In genomic region chr1:231930257-231930947, GRCh38 we compare ENCODE assay signal across 22 cellular contexts.
DNase-seq lines count a peak whose midpoint lies in the region; ATAC-seq lines count a peak whose summit lies in the region.
"Had no signal": no experiment of that assay in that cellular context is flagged by ENCODE, and none has a peak within 500 bp of the region (broad histone marks: within the 10 kb centered on the region; RNA-seq: fewer than 3 reads in every experiment).

No MANE protein-coding gene starts in this region.

- no peak overlapping the region for H2BK120ac ChIP-seq in mesendoderm (ENCODE audit: low read depth, low read length)

- peaks cover 8% of the 10 kb centered on the region for H3K4me1 ChIP-seq in mesendoderm (ENCODE audit: control insufficient read depth, low read depth, low read length)
- H3K4me1 ChIP-seq: parathyroid adenoma had no signal

- no peaks in the 10 kb centered on the region for H3K79me2 ChIP-seq in mesendoderm (ENCODE audit: control insufficient read depth, insufficient read depth, low read length)
- H3K79me2 ChIP-seq: parathyroid adenoma had no signal

- H3K4ac ChIP-seq in mesendoderm (ENCODE audit: low read depth, low read length): no peak overlapping the region

- H3K36me3 ChIP-seq in mesendoderm (ENCODE audit: control insufficient read depth, insufficient read depth, low read length): no peaks in the 10 kb centered on the region
- H3K36me3 ChIP-seq: gastroesophageal sphincter had no signal

- H3K18ac ChIP-seq in mesendoderm (ENCODE audit: low read length): no peak overlapping the region

- no peaks in the 10 kb centered on the region for H3K27me3 Mint-ChIP-seq in stimulated activated naive CD8-positive, alpha-beta T cell treated with anti-CD3 and anti-CD28 coated beads, Interleukin-15, Interleukin-2, amounts not matched to agents 100 ng/mL and 50 ng/mL, for 24 hours
- H3K27me3 Mint-ChIP-seq in stimulated activated naive CD8-positive, alpha-beta T cell treated with anti-CD3 and anti-CD28 coated beads, Interleukin-15, amount 100 ng/mL, for 72 hours: no peaks in the 10 kb centered on the region

- H3K9me3 Mint-ChIP-seq in stimulated activated naive CD8-positive, alpha-beta T cell treated with anti-CD3 and anti-CD28 coated beads, Interleukin-15, Interleukin-2, amounts not matched to agents 100 ng/mL and 50 ng/mL, for 24 hours: no peaks in the 10 kb centered on the region
- no peaks in the 10 kb centered on the region for H3K9me3 Mint-ChIP-seq in stimulated activated naive CD8-positive, alpha-beta T cell treated with anti-CD3 and anti-CD28 coated beads, Interleukin-15, amount 100 ng/mL, for 72 hours

- no peak overlapping the region for H3K27ac ChIP-seq in mesendoderm (ENCODE audit: low read depth, low read length)
- H3K27ac ChIP-seq: 22Rv1, parathyroid adenoma had no signal

- peak; percentile 48 for DNase-seq in DMS 273 (lab: John Stamatoyannopoulos, UW; ENCODE audit: unreplicated experiment)
- no peak for DNase-seq in DMS 273 treated with DMSO at 0.1 percent for 48 hours (lab: John Stamatoyannopoulos, UW)
- no peak for DNase-seq in stimulated activated naive CD8-positive, alpha-beta T cell treated with anti-CD3 and anti-CD28 coated beads, Interleukin-15, Interleukin-2, amounts not matched to agents 100 U/mL and 50 U/mL, for 24 hours
- no peak for DNase-seq in mesendoderm
- DNase-seq in stimulated activated naive CD8-positive, alpha-beta T cell treated with anti-CD3 and anti-CD28 coated beads, Interleukin-15, amount 100 ng/mL, for 72 hours: no peak
- no peak for DNase-seq in T1000 (lab: John Stamatoyannopoulos, UW)
- DNase-seq: activated CD4-positive, alpha-beta T cell treated with anti-CD3 and anti-CD28 coated beads for 1 hour; activated CD8-positive, alpha-beta memory T cell treated with anti-CD3 and anti-CD28 coated beads for 24 hours; activated naive CD8-positive, alpha-beta T cell treated with anti-CD3 and anti-CD28 coated beads, Interleukin-2, amount 10 ng/mL, durations not matched to agents 7 days and 5 days; activated T-cell treated with anti-CD3 and anti-CD28 coated beads, Interleukin-2, amount 50 U/mL, for 72 hours; dermis blood vessel endothelial cell; erythroblast; GDM1; NCI-H1105; stimulated activated CD4-positive, alpha-beta T cell treated with anti-CD3 and anti-CD28 coated beads, Interleukin-4, amount 100 ng/mL, for 4 hours; substantia nigra had no signal

- peak overlapping the region; percentile 4 for H3K56ac ChIP-seq in mesendoderm (ENCODE audit: low read length)

- H2AK5ac ChIP-seq in mesendoderm (ENCODE audit: low read length): no peak overlapping the region

- peak overlapping the region; percentile 49 for H3K4me3 Mint-ChIP-seq in stimulated activated naive CD8-positive, alpha-beta T cell treated with anti-CD3 and anti-CD28 coated beads, Interleukin-15, Interleukin-2, amounts not matched to agents 100 ng/mL and 50 ng/mL, for 24 hours
- H3K4me3 Mint-ChIP-seq in stimulated activated naive CD8-positive, alpha-beta T cell treated with anti-CD3 and anti-CD28 coated beads, Interleukin-15, amount 100 ng/mL, for 72 hours: peak overlapping the region; percentile 30 to 57
- H3K4me3 Mint-ChIP-seq: activated naive CD8-positive, alpha-beta T cell treated with anti-CD3 and anti-CD28 coated beads, Interleukin-2, amount 10 ng/mL, durations not matched to agents 7 days and 5 days; GM23338 had no signal

- no peak overlapping the region for H3K4me3 ChIP-seq in mesendoderm (ENCODE audit: low read length)
- H3K4me3 ChIP-seq: gastroesophageal sphincter, GM23338 had no signal

- peaks cover 4% of the 10 kb centered on the region for H3K36me3 Mint-ChIP-seq in stimulated activated naive CD8-positive, alpha-beta T cell treated with anti-CD3 and anti-CD28 coated beads, Interleukin-15, Interleukin-2, amounts not matched to agents 100 ng/mL and 50 ng/mL, for 24 hours (ENCODE audit: low read depth)
- H3K36me3 Mint-ChIP-seq: activated naive CD8-positive, alpha-beta T cell treated with anti-CD3 and anti-CD28 coated beads, Interleukin-2, amount 10 ng/mL, durations not matched to agents 7 days and 5 days had no signal

- ATAC-seq in stimulated activated naive CD8-positive, alpha-beta T cell treated with anti-CD3 and anti-CD28 coated beads, Interleukin-15, Interleukin-2, amounts not matched to agents 100 U/mL and 50 U/mL, for 24 hours: no peak
- ATAC-seq in stimulated activated naive CD8-positive, alpha-beta T cell treated with anti-CD3 and anti-CD28 coated beads, Interleukin-15, amount 100 ng/mL, for 72 hours: peak; percentile 31
- ATAC-seq in GM19455 (IDR thresholded peaks at IDR 0.05; ENCODE audit: unreplicated experiment): no peak
- ATAC-seq: activated T-cell treated with anti-CD3 and anti-CD28 coated beads, Interleukin-2, amount 50 U/mL, for 72 hours; gastroesophageal sphincter had no signal

- no peak overlapping the region for H3K23ac ChIP-seq in mesendoderm (ENCODE audit: low read length)

- H3K4me1 Mint-ChIP-seq in stimulated activated naive CD8-positive, alpha-beta T cell treated with anti-CD3 and anti-CD28 coated beads, Interleukin-15, Interleukin-2, amounts not matched to agents 100 ng/mL and 50 ng/mL, for 24 hours (ENCODE audit: low read depth): peaks cover 19% of the 10 kb centered on the region
- peaks cover 31% of the 10 kb centered on the region for H3K4me1 Mint-ChIP-seq in stimulated activated naive CD8-positive, alpha-beta T cell treated with anti-CD3 and anti-CD28 coated beads, Interleukin-15, amount 100 ng/mL, for 72 hours
- H3K4me1 Mint-ChIP-seq: activated naive CD8-positive, alpha-beta T cell treated with anti-CD3 and anti-CD28 coated beads, Interleukin-2, amount 10 ng/mL, durations not matched to agents 7 days and 5 days had no signal

- H3K9ac ChIP-seq in mesendoderm (ENCODE audit: low read length): no peak overlapping the region
- H3K9ac ChIP-seq: parathyroid adenoma had no signal

- no peak overlapping the region for H4K5ac ChIP-seq in mesendoderm (ENCODE audit: low read length)

- no peak overlapping the region for H4K8ac ChIP-seq in mesendoderm (ENCODE audit: low read depth, low read length)

- H2BK5ac ChIP-seq in mesendoderm (ENCODE audit: low read length): no peak overlapping the region

- H3K27me3 ChIP-seq in mesendoderm (ENCODE audit: insufficient read depth, low read length, poor library complexity): no peaks in the 10 kb centered on the region
- H3K27me3 ChIP-seq: gastroesophageal sphincter had no signal

- no CpG with 5 or more reads among the region's 7 CpGs for WGBS in mesendoderm (ENCODE audit: extremely low coverage, insufficient coverage, low lambda C conversion rate)

- no peak overlapping the region for H3K27ac Mint-ChIP-seq in stimulated activated naive CD8-positive, alpha-beta T cell treated with anti-CD3 and anti-CD28 coated beads, Interleukin-15, Interleukin-2, amounts not matched to agents 100 ng/mL and 50 ng/mL, for 24 hours
- H3K27ac Mint-ChIP-seq in stimulated activated naive CD8-positive, alpha-beta T cell treated with anti-CD3 and anti-CD28 coated beads, Interleukin-15, amount 100 ng/mL, for 72 hours: peak overlapping the region; percentile 28 to 90
- H3K27ac Mint-ChIP-seq: activated naive CD8-positive, alpha-beta T cell treated with anti-CD3 and anti-CD28 coated beads, Interleukin-2, amount 10 ng/mL, durations not matched to agents 7 days and 5 days; activated T-cell treated with anti-CD3 and anti-CD28 coated beads, Interleukin-2, amount 50 U/mL, for 72 hours; GM23338 had no signal

- H3K79me1 ChIP-seq in mesendoderm (ENCODE audit: low read length): no peaks in the 10 kb centered on the region

- H3K4me2 ChIP-seq in mesendoderm (ENCODE audit: low read length): no peak overlapping the region

- no peak overlapping the region for H2BK15ac ChIP-seq in mesendoderm (replicated peaks; ENCODE audit: low read depth)
